Comparison of ENCODE assay signal across 20 cellular contexts in genomic region chr9:89768650-89769071, GRCh38.
"Had no signal": no experiment of that assay in that cellular context is flagged by ENCODE, and none has a peak within 500 bp of the region (broad histone marks: within the 10 kb centered on the region; RNA-seq: fewer than 3 reads in every experiment).

No MANE protein-coding gene starts in this region.

- DNase-seq: activated CD8-positive, alpha-beta memory T cell treated with anti-CD3 and anti-CD28 coated beads, Interleukin-2, amount 50 U/mL, for 48 hours; activated effector memory CD4-positive, alpha-beta T cell treated with anti-CD3 and anti-CD28 coated beads, Interleukin-2, amount 50 U/mL, for 16 hours; activated T-cell treated with anti-CD3 and anti-CD28 coated beads, Interleukin-2, amount 50 U/mL, for 72 hours; anterior cingulate cortex; body of pancreas; cortex of kidney; erythroblast; foreskin keratinocyte; kidney; natural killer cell; stimulated activated CD4-positive, alpha-beta T cell treated with anti-CD3 and anti-CD28 coated beads, Interleukin-2, amount 100 ng/mL, for 24 hours; stimulated activated naive B cell treated with anti-CD40 and anti-IgM and Interleukin-4, amounts not matched to agents 10 μg/mL and 1 μg/mL and 100 μg/mL, for 72 hours; T-helper 9 cell; upper lobe of right lung had no signal

- H3K4me3 ChIP-seq: body of pancreas, cardiac muscle cell, prostate gland, thoracic aorta, upper lobe of right lung had no signal

- H3K9me3 Mint-ChIP-seq: activated naive CD4-positive, alpha-beta T cell treated with anti-CD3 and anti-CD28 coated beads, Interleukin-2, amount 50 U/mL, for 24 hours; mesothelial cell of epicardium; natural killer cell had no signal

- H3K27me3 ChIP-seq: body of pancreas, cardiac muscle cell, upper lobe of right lung had no signal

- H3K4me1 Mint-ChIP-seq: natural killer cell had no signal

- H3K27me3 Mint-ChIP-seq: activated naive CD4-positive, alpha-beta T cell treated with anti-CD3 and anti-CD28 coated beads, Interleukin-2, amount 50 U/mL, for 24 hours; stimulated activated naive B cell treated with anti-CD40 and anti-IgM and Interleukin-4, amounts not matched to agents 10 μg/mL and 1 μg/mL and 100 μg/mL, for 72 hours had no signal

- H3K9me3 ChIP-seq: body of pancreas, prostate gland, thoracic aorta, upper lobe of right lung had no signal

- H3K27ac Mint-ChIP-seq: activated naive CD4-positive, alpha-beta T cell treated with anti-CD3 and anti-CD28 coated beads, Interleukin-2, amount 50 U/mL, for 24 hours; activated T-cell treated with anti-CD3 and anti-CD28 coated beads, Interleukin-2, amount 50 U/mL, for 72 hours; mesothelial cell of epicardium; natural killer cell; stimulated activated naive B cell treated with anti-CD40 and anti-IgM and Interleukin-4, amounts not matched to agents 10 μg/mL and 1 μg/mL and 100 μg/mL, for 72 hours had no signal

- H3K36me3 Mint-ChIP-seq: activated naive CD4-positive, alpha-beta T cell treated with anti-CD3 and anti-CD28 coated beads, Interleukin-2, amount 50 U/mL, for 24 hours; mesothelial cell of epicardium; natural killer cell had no signal

- H3K4me3 Mint-ChIP-seq: activated naive CD4-positive, alpha-beta T cell treated with anti-CD3 and anti-CD28 coated beads, Interleukin-2, amount 50 U/mL, for 24 hours; activated T-cell treated with anti-CD3 and anti-CD28 coated beads, Interleukin-2, amount 50 U/mL, for 72 hours; mesothelial cell of epicardium; natural killer cell; stimulated activated naive B cell treated with anti-CD40 and anti-IgM and Interleukin-4, amounts not matched to agents 10 μg/mL and 1 μg/mL and 100 μg/mL, for 72 hours had no signal

- H3K4me1 ChIP-seq: body of pancreas, foreskin keratinocyte, prostate gland, upper lobe of right lung had no signal

- FAIRE-seq: kidney had no signal

- H3K36me3 ChIP-seq: cardiac muscle cell, prostate gland, thoracic aorta, upper lobe of right lung had no signal

- H3K27ac ChIP-seq: body of pancreas, cardiac muscle cell, foreskin keratinocyte, prostate gland, thoracic aorta, upper lobe of right lung had no signal

- ATAC-seq: activated T-cell treated with anti-CD3 and anti-CD28 coated beads, Interleukin-2, amount 50 U/mL, for 72 hours; body of pancreas; foreskin keratinocyte; left lobe of liver; natural killer cell; upper lobe of right lung had no signal
